ENCODE assay signal across 8 cellular contexts in the genomic region with DNA sequence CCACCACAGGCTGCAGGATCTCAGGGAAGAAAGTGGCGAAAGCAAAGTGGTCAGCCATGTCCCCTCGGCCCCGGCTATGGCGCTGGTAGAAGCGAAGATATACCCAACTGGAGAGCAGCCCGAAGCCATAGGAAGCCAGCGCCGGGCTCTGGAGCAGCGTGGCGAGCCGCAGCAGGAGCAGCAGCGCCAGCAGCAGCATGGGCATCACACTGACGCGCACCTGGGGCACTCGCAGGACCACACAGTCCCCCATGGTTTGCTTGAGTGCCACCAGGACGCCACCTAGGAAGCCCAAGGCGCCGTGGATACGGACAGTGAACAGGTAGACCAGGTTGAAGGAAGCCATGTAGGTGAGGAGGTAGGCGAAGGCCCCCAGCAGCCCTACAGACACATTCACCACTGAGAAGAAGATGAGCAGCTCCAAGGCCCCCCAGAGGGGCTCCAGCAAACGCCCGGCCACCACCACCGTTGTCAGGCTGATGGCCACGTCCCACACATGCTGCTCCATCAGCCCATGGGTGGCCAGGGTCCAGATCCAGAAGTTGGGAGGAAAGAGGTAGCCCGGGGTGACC. TPM values are rescaled to one million over a fixed set of nuclear protein-coding genes. Genes with fewer than 3 reads are reported as not detected.
A peak's percentile ranks its signal among the peaks of the same experiment; 100 is the strongest.
DNase-seq lines count a peak whose midpoint lies in the region; ATAC-seq, FAIRE-seq and TF ChIP-seq lines count a peak whose summit lies in the region.

No MANE protein-coding gene starts in this region.

- TF ChIP-seq RAD21 in K562 (CRISPR knock-in tag; conservative IDR thresholded peaks at IDR 0.05 in 1 of 2, IDR thresholded peaks at IDR 0.05 in 1 of 2), result no peak

- H3K79me2 ChIP-seq in K562 (ENCODE audit: control insufficient read depth, insufficient read depth, low read length), result peaks cover 41% of the 10 kb centered on the region

- H3K4me2 ChIP-seq in K562 (ENCODE audit: insufficient read depth, low read length), result peak overlapping the region; percentile 95

- H3K27ac Mint-ChIP-seq in activated naive CD4-positive, alpha-beta T cell treated with anti-CD3 and anti-CD28 coated beads, Interleukin-2, amount 50 U/mL, for 24 hours, result peak overlapping the region; percentile 92
- H3K27ac Mint-ChIP-seq in memory B cell, result peak overlapping the region; percentile 83

- WGBS in K562 (ENCODE audit: insufficient coverage, low coverage, missing lambda C conversion rate), result 9% methylated on average over 23 of the region's 25 CpGs
- 53% methylated on average over 25 of the region's 25 CpGs for WGBS in urinary bladder

- no peak for FAIRE-seq in K562 (lab: Jason Lieb, UNC)

- intact Hi-C loops in K562 (cut with micrococcal nuclease), result loop anchor here (5.0 kb wide), 1 partner anchor 254 kb away; a partner anchor contains a TSS

- H3K4me1 Mint-ChIP-seq in activated naive CD4-positive, alpha-beta T cell treated with anti-CD3 and anti-CD28 coated beads, Interleukin-2, amount 50 U/mL, for 24 hours, result peaks cover 41% of the 10 kb centered on the region
- peaks cover 29% of the 10 kb centered on the region for H3K4me1 Mint-ChIP-seq in memory B cell

- H3K9me3 ChIP-seq in K562 (replicated peaks; ENCODE audit: control insufficient read depth, insufficient read depth, low read depth, low read length), result no peaks in the 10 kb centered on the region

- H3K27me3 ChIP-seq in K562 (ENCODE audit: control insufficient read depth in 2 of 2, insufficient read depth in 2 of 2, low read length in 2 of 2), result no peaks in the 10 kb centered on the region

- H3K27me3 Mint-ChIP-seq in activated naive CD4-positive, alpha-beta T cell treated with anti-CD3 and anti-CD28 coated beads, Interleukin-2, amount 50 U/mL, for 24 hours, result no peaks in the 10 kb centered on the region
- H3K27me3 Mint-ChIP-seq in memory B cell, result no peaks in the 10 kb centered on the region

- POLR2A ChIA-PET in K562 (lab: Yijun Ruan, JAX), result interaction anchor here (1.3 kb wide), 1 partner anchor 9 kb away, joined by 3 read pairs; no protein-coding TSS in a partner anchor

- peak overlapping the region; percentile 74 to 99 for H3K9ac ChIP-seq in K562 (ENCODE audit: insufficient read depth in 1 of 2, low read depth in 2 of 2, low read length in 2 of 2)

- no peaks in the 10 kb centered on the region for H3K9me3 Mint-ChIP-seq in activated naive CD4-positive, alpha-beta T cell treated with anti-CD3 and anti-CD28 coated beads, Interleukin-2, amount 50 U/mL, for 24 hours
- no peaks in the 10 kb centered on the region for H3K9me3 Mint-ChIP-seq in memory B cell

- H4K20me1 ChIP-seq in K562 (replicated peaks; ENCODE audit: control insufficient read depth, insufficient read depth, low read length), result peaks cover 31% of the 10 kb centered on the region; the same call in 1 of the 2 replicates

- CTCF ChIA-PET in K562 (lab: Yijun Ruan, JAX; ENCODE audit: low intra/inter-chr PET ratio), result no interaction called here

- peaks cover 8% of the 10 kb centered on the region for H3K36me3 Mint-ChIP-seq in activated naive CD4-positive, alpha-beta T cell treated with anti-CD3 and anti-CD28 coated beads, Interleukin-2, amount 50 U/mL, for 24 hours
- peaks cover 7% of the 10 kb centered on the region for H3K36me3 Mint-ChIP-seq in memory B cell

- H3K4me3 ChIP-seq in K562 (peak overlapping the region; percentile 62), urinary bladder (ENCODE audit: low read depth, low read length) (peak overlapping the region; percentile 86)

- no peak for DNase-seq in activated naive CD4-positive, alpha-beta T cell treated with anti-CD3 and anti-CD28 coated beads, Interleukin-2, amount 50 U/mL, for 16 hours
- no peak for DNase-seq in K562 (ENCODE audit: extremely low read depth in 1 of 4, low spot score in 3 of 4)
- DNase-seq in memory B cell (ENCODE audit: low spot score in 2 of 2), result no peak
- no peak for DNase-seq in LoVo (ENCODE audit: low spot score)
- no peak for DNase-seq in COLO829 (ENCODE audit: low spot score)

- H3K9me1 ChIP-seq in K562 (ENCODE audit: control insufficient read depth, insufficient read depth, low read length), result peaks cover 6% of the 10 kb centered on the region

- H3K4me1 ChIP-seq in K562 (replicated peaks in 1 of 2; ENCODE audit: control insufficient read depth in 2 of 2, insufficient read depth in 2 of 2, low read length in 2 of 2), result peaks cover 29 to 41% of the 10 kb centered on the region in 2 experiments; a peak in 4 of 5 replicates
- H3K4me1 ChIP-seq in urinary bladder (ENCODE audit: insufficient read depth), result no peaks in the 10 kb centered on the region

- H3K36me3 ChIP-seq in K562 (ENCODE audit: control insufficient read depth, insufficient read depth, low read length) (peaks cover 37% of the 10 kb centered on the region; the same call in 2 of the 3 replicates), urinary bladder (ENCODE audit: insufficient read depth) (peaks cover 3% of the 10 kb centered on the region)

- no peak overlapping the region for H2AFZ ChIP-seq in K562 (ENCODE audit: low read depth, low read length)

- TF ChIP-seq POLR2A in K562 (conservative IDR thresholded peaks at IDR 0.05), result no peak

- no peak for ATAC-seq in K562
- no peak for ATAC-seq in memory B cell (ENCODE audit: low read depth)
- no peak for ATAC-seq in GM21423 (IDR thresholded peaks at IDR 0.05; ENCODE audit: unreplicated experiment)

- H3K27ac ChIP-seq in K562 (ENCODE audit: extremely low read depth, low read depth, low read length) (peak overlapping the region; percentile 78), urinary bladder (ENCODE audit: low read depth) (no peak overlapping the region)

- in situ Hi-C loops in K562 (cut with MboI), result no loop called here

- peak overlapping the region; percentile 93 for H3K4me3 Mint-ChIP-seq in activated naive CD4-positive, alpha-beta T cell treated with anti-CD3 and anti-CD28 coated beads, Interleukin-2, amount 50 U/mL, for 24 hours
- H3K4me3 Mint-ChIP-seq in memory B cell, result peak overlapping the region; percentile 90

- no peak for TF ChIP-seq EP300 in K562 (IDR thresholded peaks at IDR 0.05; ENCODE audit: low read length)

- BruUV-seq in K562 (replicated peaks; lab: Mats Ljungman, UMichigan), result no TSS peak

- no peak for TF ChIP-seq CTCF in K562 (IDR thresholded peaks at IDR 0.05 in 2 of 3, conservative IDR thresholded peaks at IDR 0.05 in 1 of 3; ENCODE audit: insufficient read depth in 2 of 3, low read depth in 1 of 3, low read length in 3 of 3)

RNA-seq across cellular contexts. Expression of a gene that starts 0.9 kb away (rescaled TPM):
- 7.7 and 30.8 TPM in 2 replicates for total RNA-seq in K562 (2011; cell fraction: chromatin; rRNA removed; ENCODE audit: low replicate concordance)
- 50.7 and 57.4 TPM in 2 replicates for total RNA-seq in K562 (2011; cell fraction: nucleolus; rRNA removed)
- 23.5 and 25.0 TPM in 2 replicates for total RNA-seq in K562 (2011; cell fraction: nucleoplasm; rRNA removed)
- 26.9 and 31.3 TPM in 2 replicates for total RNA-seq in K562 (2014; rRNA removed)
- total RNA-seq in K562 (2014; rRNA removed; fragmentation: Illumina TruSeq; extraction: Trizol), result 4.0 and 5.9 TPM in 2 replicates
- total RNA-seq in K562 (2015; rRNA removed; fragmentation: Illumina TruSeq; extraction: Trizol), result 14.1 and 14.4 TPM in 2 replicates
- 22.5 and 24.8 TPM in 2 replicates for total RNA-seq in K562 (2021)
- 8.3 and 13.0 TPM in 2 replicates for polyA plus RNA-seq in K562 (2011; rRNA removed)
- polyA plus RNA-seq in K562 (2011; cell fraction: cytosol; rRNA removed), result 15.9 and 36.8 TPM in 2 replicates
- polyA plus RNA-seq in K562 (2011; cell fraction: nucleus; rRNA removed), result 16.0 and 23.4 TPM in 2 replicates
- 14.7 and 19.4 TPM in 2 replicates for polyA plus RNA-seq in K562 (2012)
- polyA plus RNA-seq in K562 (2014; fragmentation: Illumina TruSeq; extraction: Trizol), result 16.3 and 16.5 TPM in 2 replicates
- 1 to 10 TPM; 1.6 to 2.7 TPM for polyA plus RNA-seq in K562 (2014; fragmentation: Nextera tagmentation; extraction: Ambion mirVana)
- polyA plus RNA-seq in K562 (2014; rRNA removed), result 17.1 and 17.3 TPM in 2 replicates
- polyA minus RNA-seq in K562 (2011; rRNA and poly(A)+ RNA removed), result 5.6 and 7.9 TPM in 2 replicates
- polyA minus RNA-seq in K562 (2011; cell fraction: cytosol; rRNA and poly(A)+ RNA removed), result 11.5 and 13.2 TPM in 2 replicates
- polyA minus RNA-seq in K562 (2011; cell fraction: nucleus; rRNA and poly(A)+ RNA removed), result 14.7 and 15.9 TPM in 2 replicates
- total RNA-seq in urinary bladder, result 16.2 TPM
- 49.8 TPM for polyA plus RNA-seq in urinary bladder

RNA-seq across cellular contexts. Expression of a gene that starts 7.8 kb away (rescaled TPM):
- 5.4 and 28.5 TPM in 2 replicates for total RNA-seq in K562 (2011; cell fraction: chromatin; rRNA removed; ENCODE audit: low replicate concordance)
- 35.3 and 36.0 TPM in 2 replicates for total RNA-seq in K562 (2011; cell fraction: nucleolus; rRNA removed)
- 16.8 and 20.9 TPM in 2 replicates for total RNA-seq in K562 (2011; cell fraction: nucleoplasm; rRNA removed)
- total RNA-seq in K562 (2014; rRNA removed) (13.8 and 18.8 TPM in 2 replicates), K562 (2014; rRNA removed; fragmentation: Illumina TruSeq; extraction: Trizol) (5.1 and 8.9 TPM in 2 replicates), K562 (2015; rRNA removed; fragmentation: Illumina TruSeq; extraction: Trizol) (9.4 and 10.0 TPM in 2 replicates), K562 (2021) (13.6 and 15.1 TPM in 2 replicates), urinary bladder (8.6 TPM)
- polyA plus RNA-seq in K562 (2011; rRNA removed) (12.3 and 15.3 TPM in 2 replicates), K562 (2014; fragmentation: Illumina TruSeq; extraction: Trizol) (6.4 and 10.0 TPM in 2 replicates), K562 (2014; fragmentation: Nextera tagmentation; extraction: Ambion mirVana) (1 to 10 TPM; 4.2 to 9.1 TPM), K562 (2014; rRNA removed) (13.6 and 16.6 TPM in 2 replicates), urinary bladder (19.2 TPM)
- polyA plus RNA-seq in K562 (2011; cell fraction: cytosol; rRNA removed), result 21.5 and 40.7 TPM in 2 replicates
- 15.0 and 24.7 TPM in 2 replicates for polyA plus RNA-seq in K562 (2011; cell fraction: nucleus; rRNA removed)
- polyA plus RNA-seq in K562 (2012), result 14.0 and 15.3 TPM in 2 replicates
- polyA minus RNA-seq in K562 (2011; rRNA and poly(A)+ RNA removed), result 4.6 and 8.9 TPM in 2 replicates
- 6.6 and 8.0 TPM in 2 replicates for polyA minus RNA-seq in K562 (2011; cell fraction: cytosol; rRNA and poly(A)+ RNA removed)
- 7.5 and 8.1 TPM in 2 replicates for polyA minus RNA-seq in K562 (2011; cell fraction: nucleus; rRNA and poly(A)+ RNA removed)

RNA-seq across cellular contexts. Expression of a gene that starts 7.9 kb away (rescaled TPM):
- total RNA-seq in K562 (2011; cell fraction: chromatin; rRNA removed; ENCODE audit: low replicate concordance), result 31.9 and 82.5 TPM in 2 replicates
- 54.7 and 55.0 TPM in 2 replicates for total RNA-seq in K562 (2011; cell fraction: nucleolus; rRNA removed)
- total RNA-seq in K562 (2011; cell fraction: nucleoplasm; rRNA removed), result 34.4 and 38.9 TPM in 2 replicates
- total RNA-seq in K562 (2014; rRNA removed) (23.1 and 35.9 TPM in 2 replicates), K562 (2014; rRNA removed; fragmentation: Illumina TruSeq; extraction: Trizol) (14.9 and 17.4 TPM in 2 replicates), K562 (2015; rRNA removed; fragmentation: Illumina TruSeq; extraction: Trizol) (18.1 and 23.1 TPM in 2 replicates), K562 (2021) (17.6 and 25.4 TPM in 2 replicates), urinary bladder (17.3 TPM)
- polyA plus RNA-seq in K562 (2011; rRNA removed) (40.4 and 47.7 TPM in 2 replicates), K562 (2014; fragmentation: Illumina TruSeq; extraction: Trizol) (23.2 and 24.4 TPM in 2 replicates), K562 (2014; fragmentation: Nextera tagmentation; extraction: Ambion mirVana) (10 to 100 TPM; 27.5 to 40.4 TPM), K562 (2014; rRNA removed) (26.0 and 33.8 TPM in 2 replicates), urinary bladder (17.0 TPM)
- polyA plus RNA-seq in K562 (2011; cell fraction: cytosol; rRNA removed), result 43.2 and 60.1 TPM in 2 replicates
- 134 and 144 TPM in 2 replicates for polyA plus RNA-seq in K562 (2011; cell fraction: nucleus; rRNA removed)
- polyA plus RNA-seq in K562 (2012), result 21.5 and 25.0 TPM in 2 replicates
- polyA minus RNA-seq in K562 (2011; rRNA and poly(A)+ RNA removed), result 26.6 and 39.0 TPM in 2 replicates
- 14.7 and 14.8 TPM in 2 replicates for polyA minus RNA-seq in K562 (2011; cell fraction: cytosol; rRNA and poly(A)+ RNA removed)
- 22.8 and 39.8 TPM in 2 replicates for polyA minus RNA-seq in K562 (2011; cell fraction: nucleus; rRNA and poly(A)+ RNA removed)

RNA-seq across cellular contexts. Expression of a gene that starts 12.9 kb away (rescaled TPM):
- total RNA-seq in K562 (2011; cell fraction: chromatin; rRNA removed; ENCODE audit: low replicate concordance), result 4.5 and 12.0 TPM in 2 replicates
- total RNA-seq in K562 (2011; cell fraction: nucleolus; rRNA removed), result 9.2 and 9.7 TPM in 2 replicates
- 4.2 and 5.0 TPM in 2 replicates for total RNA-seq in K562 (2011; cell fraction: nucleoplasm; rRNA removed)
- total RNA-seq in K562 (2014; rRNA removed) (2.7 and 2.8 TPM in 2 replicates), K562 (2014; rRNA removed; fragmentation: Illumina TruSeq; extraction: Trizol) (0.35 and 0.51 TPM in 2 replicates), K562 (2015; rRNA removed; fragmentation: Illumina TruSeq; extraction: Trizol) (0.36 and 0.60 TPM in 2 replicates), K562 (2021) (1.1 and 1.3 TPM in 2 replicates), urinary bladder (1.2 TPM)
- polyA plus RNA-seq in K562 (2011; rRNA removed) (0.93 and 2.8 TPM in 2 replicates), K562 (2014; fragmentation: Illumina TruSeq; extraction: Trizol) (0.46 and 0.70 TPM in 2 replicates), K562 (2014; fragmentation: Nextera tagmentation; extraction: Ambion mirVana) (under 1 TPM; 0.20 to 0.29 TPM), K562 (2014; rRNA removed) (0.88 TPM in 2 replicates), urinary bladder (0.62 TPM)
- 1.1 and 1.7 TPM in 2 replicates for polyA plus RNA-seq in K562 (2011; cell fraction: cytosol; rRNA removed)
- polyA plus RNA-seq in K562 (2011; cell fraction: nucleus; rRNA removed), result 9.1 and 11.3 TPM in 2 replicates
- 0.99 and 1.8 TPM in 2 replicates for polyA plus RNA-seq in K562 (2012)
- polyA minus RNA-seq in K562 (2011; rRNA and poly(A)+ RNA removed), result 0.30 and 0.35 TPM in 2 replicates
- polyA minus RNA-seq in K562 (2011; cell fraction: cytosol; rRNA and poly(A)+ RNA removed), result not detected in 2 replicates
- polyA minus RNA-seq in K562 (2011; cell fraction: nucleus; rRNA and poly(A)+ RNA removed), result 1.5 and 3.0 TPM in 2 replicates

RNA-seq across cellular contexts. Expression of a gene that starts 17.8 kb away (rescaled TPM):
- total RNA-seq in K562 (2011; cell fraction: chromatin; rRNA removed; ENCODE audit: low replicate concordance), result 39.9 and 84.0 TPM in 2 replicates
- total RNA-seq in K562 (2011; cell fraction: nucleolus; rRNA removed), result 79.0 and 79.5 TPM in 2 replicates
- total RNA-seq in K562 (2011; cell fraction: nucleoplasm; rRNA removed), result 56.5 and 60.1 TPM in 2 replicates
- total RNA-seq in K562 (2014; rRNA removed), result 38.6 and 51.1 TPM in 2 replicates
- 14.5 and 15.3 TPM in 2 replicates for total RNA-seq in K562 (2014; rRNA removed; fragmentation: Illumina TruSeq; extraction: Trizol)
- total RNA-seq in K562 (2015; rRNA removed; fragmentation: Illumina TruSeq; extraction: Trizol), result 22.1 and 24.6 TPM in 2 replicates
- total RNA-seq in K562 (2021), result 32.5 and 32.9 TPM in 2 replicates
- 57.1 and 75.8 TPM in 2 replicates for polyA plus RNA-seq in K562 (2011; rRNA removed)
- 67.7 and 69.8 TPM in 2 replicates for polyA plus RNA-seq in K562 (2011; cell fraction: cytosol; rRNA removed)
- polyA plus RNA-seq in K562 (2011; cell fraction: nucleus; rRNA removed), result 96.6 and 97.5 TPM in 2 replicates
- polyA plus RNA-seq in K562 (2012), result 31.0 and 45.4 TPM in 2 replicates
- 22.8 and 27.7 TPM in 2 replicates for polyA plus RNA-seq in K562 (2014; fragmentation: Illumina TruSeq; extraction: Trizol)
- 1 to 10 TPM; 3.6 to 7.0 TPM for polyA plus RNA-seq in K562 (2014; fragmentation: Nextera tagmentation; extraction: Ambion mirVana)
- 50.8 and 56.8 TPM in 2 replicates for polyA plus RNA-seq in K562 (2014; rRNA removed)
- polyA minus RNA-seq in K562 (2011; rRNA and poly(A)+ RNA removed), result 15.3 and 20.9 TPM in 2 replicates
- polyA minus RNA-seq in K562 (2011; cell fraction: cytosol; rRNA and poly(A)+ RNA removed), result 18.1 and 21.2 TPM in 2 replicates
- polyA minus RNA-seq in K562 (2011; cell fraction: nucleus; rRNA and poly(A)+ RNA removed), result 22.6 and 30.2 TPM in 2 replicates
- total RNA-seq in urinary bladder, result 25.4 TPM
- polyA plus RNA-seq in urinary bladder, result 41.5 TPM
